ENCODE assay signal across 8 cellular contexts in genomic region chr1:27959792-27960603, GRCh38. TPM values are rescaled to one million over a fixed set of nuclear protein-coding genes. Genes with fewer than 3 reads are reported as not detected.
DNase-seq lines count a peak whose midpoint lies in the region; ATAC-seq and TF ChIP-seq lines count a peak whose summit lies in the region.

A gene with protein sequence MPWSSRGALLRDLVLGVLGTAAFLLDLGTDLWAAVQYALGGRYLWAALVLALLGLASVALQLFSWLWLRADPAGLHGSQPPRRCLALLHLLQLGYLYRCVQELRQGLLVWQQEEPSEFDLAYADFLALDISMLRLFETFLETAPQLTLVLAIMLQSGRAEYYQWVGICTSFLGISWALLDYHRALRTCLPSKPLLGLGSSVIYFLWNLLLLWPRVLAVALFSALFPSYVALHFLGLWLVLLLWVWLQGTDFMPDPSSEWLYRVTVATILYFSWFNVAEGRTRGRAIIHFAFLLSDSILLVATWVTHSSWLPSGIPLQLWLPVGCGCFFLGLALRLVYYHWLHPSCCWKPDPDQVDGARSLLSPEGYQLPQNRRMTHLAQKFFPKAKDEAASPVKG (plus strand): TSS chr1:27959973. CDS start chr1:27960070, 97 bp downstream.

- no peaks in the 10 kb centered on the region for H3K36me3 Mint-ChIP-seq in natural killer cell treated with Interleukin-12 subunit alpha and Interleukin-12 subunit beta and Interleukin-15 and Interleukin-18, amount 100 ng/mL, for 72 hours

- H3K27ac ChIP-seq in OCI-LY1 (ENCODE audit: low read depth, low read length, poor library complexity, severe bottlenecking), result no peak within 1 kb of the TSS

- no peaks in the 10 kb centered on the region for H3K9me2 ChIP-seq in OCI-LY1 (ENCODE audit: low read depth, low read length)

- H3K4me1 ChIP-seq in OCI-LY1 (ENCODE audit: insufficient read depth, low read length, severe bottlenecking), result peaks cover 20% of the 10 kb centered on the region

- peak; percentile 81 for DNase-seq in ACHN
- DNase-seq in activated T-helper 1 cell treated with anti-CD3 and anti-CD28 coated beads, Interleukin-2, amount 50 U/mL, for 16 hours (ENCODE audit: low read depth in 1 of 2, low spot score in 1 of 2), result peak; percentile 70 to 78
- peak; percentile 56 for DNase-seq in fibroblast of mammary gland (ENCODE audit: low read depth)
- peak; percentile 90 for DNase-seq in natural killer cell treated with Interleukin-12 subunit alpha and Interleukin-12 subunit beta and Interleukin-15 and Interleukin-18, amount 100 ng/mL, for 72 hours (ENCODE audit: low spot score)
- DNase-seq in stimulated activated naive CD8-positive, alpha-beta T cell treated with anti-CD3 and anti-CD28 coated beads, Interleukin-15, amount 100 ng/mL, for 72 hours, result peak; percentile 84 to 85

- H3K79me2 ChIP-seq in OCI-LY1 (ENCODE audit: insufficient read depth, low read length), result no peaks in the 10 kb centered on the region

- H3K4me2 ChIP-seq in OCI-LY1 (ENCODE audit: low read length), result peak within 1 kb of the TSS; percentile 95

- in situ Hi-C loops in ACHN (cut with HindIII; ENCODE audit: low pct_ligation_motif_present, low pct_unique_long_range_greater_than_20kb, low sequenced_read_pairs), result no loop called here

- H3F3A ChIP-seq in OCI-LY1 (ENCODE audit: insufficient read depth, low read length), result no peaks in the 10 kb centered on the region

- H4K20me1 ChIP-seq in OCI-LY1 (ENCODE audit: insufficient read depth, low read length), result no peaks in the 10 kb centered on the region

- H3K9me3 ChIP-seq in OCI-LY1 (ENCODE audit: low read length), result no peaks in the 10 kb centered on the region

- H3K27ac Mint-ChIP-seq in natural killer cell treated with Interleukin-12 subunit alpha and Interleukin-12 subunit beta and Interleukin-15 and Interleukin-18, amount 100 ng/mL, for 72 hours, result peak within 1 kb of the TSS; percentile 43 to 89
- H3K27ac Mint-ChIP-seq in stimulated activated naive CD8-positive, alpha-beta T cell treated with anti-CD3 and anti-CD28 coated beads, Interleukin-15, amount 100 ng/mL, for 72 hours, result peak within 1 kb of the TSS; percentile 91

- H2AFZ ChIP-seq in OCI-LY1 (ENCODE audit: low read length), result peak within 1 kb of the TSS; percentile 89

- peak; percentile 80 for ATAC-seq in GM18868 (IDR thresholded peaks at IDR 0.05; ENCODE audit: unreplicated experiment)
- ATAC-seq in HG03139 (IDR thresholded peaks at IDR 0.05; ENCODE audit: unreplicated experiment), result peak; percentile 80
- ATAC-seq in natural killer cell treated with Interleukin-12 subunit alpha and Interleukin-12 subunit beta and Interleukin-15 and Interleukin-18, amount 100 ng/mL, for 72 hours, result peak; percentile 98 to 99
- ATAC-seq in stimulated activated naive CD8-positive, alpha-beta T cell treated with anti-CD3 and anti-CD28 coated beads, Interleukin-15, amount 100 ng/mL, for 72 hours, result peak; percentile 98

- H3K36me3 ChIP-seq in OCI-LY1 (ENCODE audit: insufficient read depth, low read length), result no peaks in the 10 kb centered on the region

- peak within 1 kb of the TSS; percentile 76 for H3K9ac ChIP-seq in OCI-LY1 (ENCODE audit: low read length)

- peak; percentile 58 for TF ChIP-seq CTCF in OCI-LY1 (IDR thresholded peaks at IDR 0.05; ENCODE audit: low read length)
- no peak for TF ChIP-seq CTCF in fibroblast of mammary gland (conservative IDR thresholded peaks at IDR 0.05; ENCODE audit: control insufficient read depth, insufficient read depth, low read depth, low read length)

- H3K27me3 Mint-ChIP-seq in natural killer cell treated with Interleukin-12 subunit alpha and Interleukin-12 subunit beta and Interleukin-15 and Interleukin-18, amount 100 ng/mL, for 72 hours, result no peaks in the 10 kb centered on the region
- H3K27me3 Mint-ChIP-seq in stimulated activated naive CD8-positive, alpha-beta T cell treated with anti-CD3 and anti-CD28 coated beads, Interleukin-15, amount 100 ng/mL, for 72 hours, result peaks cover 16% of the 10 kb centered on the region

- H3K4me3 ChIP-seq in OCI-LY1 (ENCODE audit: low read depth, low read length, poor library complexity, severe bottlenecking), result peak within 1 kb of the TSS; percentile 68
- peak within 1 kb of the TSS; percentile 65 for H3K4me3 ChIP-seq in fibroblast of mammary gland (ENCODE audit: control insufficient read depth, low read depth, low read length)

- H3K4me3 Mint-ChIP-seq in natural killer cell treated with Interleukin-12 subunit alpha and Interleukin-12 subunit beta and Interleukin-15 and Interleukin-18, amount 100 ng/mL, for 72 hours, result peak within 1 kb of the TSS; percentile 83
- peak within 1 kb of the TSS; percentile 85 to 88 for H3K4me3 Mint-ChIP-seq in stimulated activated naive CD8-positive, alpha-beta T cell treated with anti-CD3 and anti-CD28 coated beads, Interleukin-15, amount 100 ng/mL, for 72 hours

- peaks cover 11 to 21% of the 10 kb centered on the region in 2 donors for H3K4me1 Mint-ChIP-seq in natural killer cell treated with Interleukin-12 subunit alpha and Interleukin-12 subunit beta and Interleukin-15 and Interleukin-18, amount 100 ng/mL, for 72 hours (ENCODE audit: low read depth in 2 of 2)
- H3K4me1 Mint-ChIP-seq in stimulated activated naive CD8-positive, alpha-beta T cell treated with anti-CD3 and anti-CD28 coated beads, Interleukin-15, amount 100 ng/mL, for 72 hours, result peaks cover 36% of the 10 kb centered on the region

- no peaks in the 10 kb centered on the region for H3K27me3 ChIP-seq in OCI-LY1 (ENCODE audit: insufficient read depth, low read length)

- H3K9me3 Mint-ChIP-seq in natural killer cell treated with Interleukin-12 subunit alpha and Interleukin-12 subunit beta and Interleukin-15 and Interleukin-18, amount 100 ng/mL, for 72 hours, result no peaks in the 10 kb centered on the region
- no peaks in the 10 kb centered on the region for H3K9me3 Mint-ChIP-seq in stimulated activated naive CD8-positive, alpha-beta T cell treated with anti-CD3 and anti-CD28 coated beads, Interleukin-15, amount 100 ng/mL, for 72 hours

RNA-seq across cellular contexts. Expression of the gene that starts here (rescaled TPM):
- total RNA-seq in natural killer cell treated with Interleukin-12 subunit alpha and Interleukin-12 subunit beta and Interleukin-15 and Interleukin-18, amount 100 ng/mL, for 72 hours, result 1 to 10 TPM; 7.1 to 9.6 TPM
